In the genomic region with DNA sequence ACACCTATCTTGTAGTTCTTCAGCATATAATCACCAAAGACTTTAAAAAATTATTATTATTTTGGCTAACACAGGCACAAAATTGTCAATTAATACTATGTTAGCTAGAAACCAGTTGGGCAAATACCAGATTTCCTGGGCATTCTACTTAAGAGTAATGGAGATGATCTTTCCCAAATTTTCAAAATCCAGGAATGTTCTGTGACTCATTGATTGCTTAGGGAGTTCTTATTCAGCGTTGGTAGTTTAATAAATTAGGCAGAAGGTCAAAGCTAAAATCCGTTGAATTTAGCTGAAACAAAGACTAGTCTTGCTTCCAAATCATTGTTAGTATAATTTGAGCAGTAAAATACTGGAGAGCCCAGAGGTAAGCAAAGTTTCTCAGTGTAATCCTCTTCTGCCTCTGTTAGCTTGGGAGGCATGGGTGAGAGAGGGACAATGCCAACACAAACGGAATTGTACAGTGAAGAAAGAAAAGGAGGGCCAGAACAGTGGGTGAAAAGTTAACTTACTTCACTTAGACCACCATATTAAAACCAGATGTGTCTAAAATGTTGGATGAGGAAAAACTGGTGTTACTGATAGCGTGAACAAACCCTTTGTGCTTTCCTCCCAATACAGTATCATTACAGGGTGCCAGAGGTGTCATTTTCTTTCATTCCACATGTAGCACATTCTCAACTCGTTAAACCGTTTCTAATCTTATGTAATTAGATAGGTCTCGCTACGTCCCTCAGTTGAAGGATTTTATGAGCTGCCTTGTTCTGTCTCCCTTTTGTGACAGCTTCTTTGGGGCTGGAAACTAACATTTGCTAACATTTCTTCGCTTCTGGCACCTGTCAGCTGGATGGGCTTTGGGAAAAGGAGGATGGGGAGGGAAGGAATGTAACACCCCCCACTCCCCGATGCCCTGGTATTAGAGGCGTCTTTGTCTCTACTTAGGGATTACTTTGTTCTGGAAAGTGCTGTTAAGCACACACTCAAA, we compare ENCODE assay signal across 17 cellular contexts.
DNase-seq lines count a peak whose midpoint lies in the region; ATAC-seq and TF ChIP-seq lines count a peak whose summit lies in the region.
"Had no signal": no experiment of that assay in that cellular context is flagged by ENCODE, and none has a peak within 500 bp of the region (broad histone marks: within the 10 kb centered on the region; RNA-seq: fewer than 3 reads in every experiment).

No MANE protein-coding gene starts in this region.

- H3K36me3 Mint-ChIP-seq in brain = no peaks in the 10 kb centered on the region
- H3K36me3 Mint-ChIP-seq in progenitor cell of endocrine pancreas (ENCODE audit: insufficient read depth) = no peaks in the 10 kb centered on the region
- peaks cover 2% of the 10 kb centered on the region for H3K36me3 Mint-ChIP-seq in activated CD4-positive, alpha-beta T cell treated with anti-CD3 and anti-CD28 coated beads, Interleukin-2, amount 10 ng/mL, durations not matched to agents 24 days and 14 days (ENCODE audit: low read depth)

- peaks cover 30% of the 10 kb centered on the region for H3K4me1 ChIP-seq in HAP-1

- intact Hi-C loops in activated CD4-positive, alpha-beta T cell treated with anti-CD3 and anti-CD28 coated beads, Interleukin-2, amount 10 ng/mL, durations not matched to agents 24 days and 14 days (cut with micrococcal nuclease) = no loop called here

- H3K4me3 Mint-ChIP-seq in brain = peak overlapping the region in 2 of 5 experiments; percentile 22 to 31
- no peak overlapping the region for H3K4me3 Mint-ChIP-seq in progenitor cell of endocrine pancreas (ENCODE audit: low read depth)
- H3K4me3 Mint-ChIP-seq in activated CD4-positive, alpha-beta T cell treated with anti-CD3 and anti-CD28 coated beads, Interleukin-2, amount 10 ng/mL, durations not matched to agents 24 days and 14 days = no peak overlapping the region
- H3K4me3 Mint-ChIP-seq: CD8-positive, alpha-beta T cell had no signal

- no peaks in the 10 kb centered on the region for H3K9me3 Mint-ChIP-seq in brain
- peaks cover 14% of the 10 kb centered on the region for H3K9me3 Mint-ChIP-seq in progenitor cell of endocrine pancreas (ENCODE audit: low read depth)
- no peaks in the 10 kb centered on the region for H3K9me3 Mint-ChIP-seq in activated CD4-positive, alpha-beta T cell treated with anti-CD3 and anti-CD28 coated beads, Interleukin-2, amount 10 ng/mL, durations not matched to agents 24 days and 14 days
- H3K9me3 Mint-ChIP-seq: CD8-positive, alpha-beta T cell had no signal

- H3K27me3 Mint-ChIP-seq in brain = peaks cover under 1% of the 10 kb centered on the region
- H3K27me3 Mint-ChIP-seq in progenitor cell of endocrine pancreas = no peaks in the 10 kb centered on the region
- H3K27me3 Mint-ChIP-seq in activated CD4-positive, alpha-beta T cell treated with anti-CD3 and anti-CD28 coated beads, Interleukin-2, amount 10 ng/mL, durations not matched to agents 24 days and 14 days = no peaks in the 10 kb centered on the region

- no peaks in the 10 kb centered on the region for H3K27me3 ChIP-seq in HAP-1 (ENCODE audit: low read depth)

- peak; percentile 49 to 87 for DNase-seq in HAP-1 (ENCODE audit: low spot score in 2 of 2)
- DNase-seq in foreskin fibroblast = peak; percentile 8 to 43
- DNase-seq in progenitor cell of endocrine pancreas (ENCODE audit: low spot score, unreplicated experiment) = no peak
- no peak for DNase-seq in activated CD4-positive, alpha-beta T cell treated with anti-CD3 and anti-CD28 coated beads, Interleukin-2, amount 10 ng/mL, durations not matched to agents 24 days and 14 days
- DNase-seq in NCI-H1930 (lab: John Stamatoyannopoulos, UW) = no peak
- no peak for DNase-seq in retina
- DNase-seq in left lobe of liver (ENCODE audit: low spot score) = no peak
- DNase-seq: CD8-positive, alpha-beta T cell; DMS79 treated with DMSO at 0.1 percent for 48 hours; HCEC 1CT; NCI-H1105 treated with DMSO at 0.1 percent for 48 hours; NCI-H187 treated with DMSO at 0.1 percent for 48 hours; NCI-H2171 treated with DMSO at 0.1 percent for 48 hours; NCI-H446 treated with DMSO at 0.1 percent for 48 hours had no signal

- H3K9me3 ChIP-seq in HAP-1 = no peaks in the 10 kb centered on the region

- H3K4me1 Mint-ChIP-seq in brain (peaks cover 44% of the 10 kb centered on the region), progenitor cell of endocrine pancreas (ENCODE audit: low read depth) (peaks cover 11% of the 10 kb centered on the region)
- H3K4me1 Mint-ChIP-seq in activated CD4-positive, alpha-beta T cell treated with anti-CD3 and anti-CD28 coated beads, Interleukin-2, amount 10 ng/mL, durations not matched to agents 24 days and 14 days = no peaks in the 10 kb centered on the region

- H3K27ac Mint-ChIP-seq in brain (peak overlapping the region in 3 of 5 experiments; percentile 35 to 88 (median 36)), progenitor cell of endocrine pancreas (peak overlapping the region; percentile 74)
- no peak overlapping the region for H3K27ac Mint-ChIP-seq in activated CD4-positive, alpha-beta T cell treated with anti-CD3 and anti-CD28 coated beads, Interleukin-2, amount 10 ng/mL, durations not matched to agents 24 days and 14 days
- H3K27ac Mint-ChIP-seq: CD8-positive, alpha-beta T cell had no signal

- H3K36me3 ChIP-seq in HAP-1 (replicated peaks) = no peaks in the 10 kb centered on the region

- in situ Hi-C loops in HAP-1 (cut with MboI; ENCODE audit: low sequenced_read_pairs) = no loop called here

- no peak for ATAC-seq in left lobe of liver
- ATAC-seq: CD8-positive, alpha-beta T cell; GM12878; Panc1 had no signal

- TF ChIP-seq CTCF in brain (conservative IDR thresholded peaks at IDR 0.05) = no peak
- no peak for TF ChIP-seq CTCF in foreskin fibroblast (IDR thresholded peaks at IDR 0.05; ENCODE audit: low read depth, low read length)
- TF ChIP-seq CTCF in progenitor cell of endocrine pancreas (IDR thresholded peaks at IDR 0.05; ENCODE audit: unreplicated experiment) = no peak

- H3K4me3 ChIP-seq in HAP-1 (no peak overlapping the region), foreskin fibroblast (ENCODE audit: low read depth in 1 of 2, low read length in 2 of 2) (no peak overlapping the region)
- H3K4me3 ChIP-seq: GM12878 had no signal

Comparison
In these comparisons a context has a peak if more than half of its experiments do, and no peak if none do; other contexts are left out.
1. DNase-seq: peak in HAP-1 (2 of 2) and foreskin fibroblast (2 of 2); none in progenitor cell of endocrine pancreas (single experiment), activated CD4-positive, alpha-beta T cell treated with anti-CD3 and anti-CD28 coated beads, Interleukin-2, amount 10 ng/mL, durations not matched to agents 24 days and 14 days (single experiment), NCI-H1930 (0 of 2), retina (single experiment) and left lobe of liver (single experiment).